8 cellular contexts compared by ENCODE assay signal in the genomic region with DNA sequence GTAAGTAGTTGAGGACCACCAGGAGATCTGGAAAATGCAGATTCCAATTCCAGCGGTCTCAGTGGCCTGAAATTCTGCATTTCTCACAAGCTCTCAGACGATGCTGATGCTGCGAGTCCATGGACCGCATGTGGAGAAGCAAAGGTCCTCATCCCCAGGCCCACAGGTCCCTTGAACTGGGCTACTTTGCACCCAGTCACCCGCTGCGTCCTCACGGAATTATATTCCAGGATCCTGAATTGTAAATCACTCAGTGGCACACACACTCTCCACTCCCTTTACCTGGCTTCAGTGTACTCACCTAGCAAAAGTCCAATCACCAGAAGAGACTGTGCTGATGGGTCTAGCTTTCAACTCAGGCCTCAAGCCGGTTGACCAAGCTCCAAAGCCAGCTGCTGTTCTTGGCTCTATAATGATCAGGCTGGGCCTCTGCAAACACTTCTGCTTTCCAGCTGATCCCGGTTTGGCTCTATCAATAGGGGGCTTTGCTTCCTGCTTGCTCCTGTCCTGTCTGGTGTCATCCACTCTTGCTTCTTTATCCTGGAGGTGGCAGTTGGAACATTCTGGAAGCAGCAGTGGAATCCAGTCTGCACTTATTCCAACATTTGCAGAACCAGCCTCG. TPM values are rescaled to one million over a fixed set of nuclear protein-coding genes. Genes with fewer than 3 reads are reported as not detected.
DNase-seq lines count a peak whose midpoint lies in the region; ATAC-seq, FAIRE-seq and TF ChIP-seq lines count a peak whose summit lies in the region.

No MANE protein-coding gene starts in this region.

- H3K9me3 Mint-ChIP-seq in osteocyte (ENCODE audit: unreplicated experiment), result no peaks in the 10 kb centered on the region

- H2AFZ ChIP-seq in DND-41 (ENCODE audit: low read depth, low read length) (peak overlapping the region; percentile 86), OCI-LY3 (ENCODE audit: low read depth, low read length) (peak overlapping the region; percentile 84; the same call in 1 of the 2 replicates), H1 (ENCODE audit: low read length) (peak overlapping the region; percentile 83)

- no peak; a peak in 1 of 3 replicates for TF ChIP-seq POLR2A in H1 (IDR thresholded peaks at IDR 0.05; ENCODE audit: control extremely low read depth in 1 of 2, low read depth in 2 of 2, low read length in 2 of 2)

- peak overlapping the region; percentile 91 for H2BK120ac ChIP-seq in H1 (replicated peaks; ENCODE audit: low read depth, low read length)

- no peak for TF ChIP-seq CTCF in DND-41 (IDR thresholded peaks at IDR 0.05; ENCODE audit: borderline replicate concordance, extremely low read depth, low read length, poor library complexity, severe bottlenecking)
- TF ChIP-seq CTCF in OCI-LY3 (IDR thresholded peaks at IDR 0.05; ENCODE audit: low read depth, low read length), result no peak
- TF ChIP-seq CTCF in H1 (IDR thresholded peaks at IDR 0.05; ENCODE audit: control extremely low read depth in 1 of 3, insufficient read depth in 1 of 3, low read depth in 1 of 3, low read length in 3 of 3), result no peak
- TF ChIP-seq CTCF in osteocyte (IDR thresholded peaks at IDR 0.05), result no peak

- H3K4me1 ChIP-seq in DND-41 (ENCODE audit: insufficient read depth, low read length) (peaks cover 40% of the 10 kb centered on the region), OCI-LY3 (ENCODE audit: low read length) (peaks cover 20% of the 10 kb centered on the region), H1 (replicated peaks in 1 of 4; ENCODE audit: control insufficient read depth in 3 of 4, insufficient read depth in 4 of 4, low read length in 3 of 4) (peaks cover 6 to 13% (median 8%) of the 10 kb centered on the region in 4 experiments; a peak in 6 of 7 replicates)

- no peaks in the 10 kb centered on the region; the same call in 1 of the 2 replicates for H3K79me1 ChIP-seq in H1 (ENCODE audit: low read depth, low read length)

- H3K27ac Mint-ChIP-seq in osteocyte (ENCODE audit: unreplicated experiment), result peak overlapping the region; percentile 99

- peaks cover 10% of the 10 kb centered on the region for H3K23me2 ChIP-seq in H1 (ENCODE audit: low read depth, low read length)

- no peak overlapping the region for H2BK20ac ChIP-seq in H1 (ENCODE audit: low read length)

- H2BK15ac ChIP-seq in H1 (ENCODE audit: low read length), result peak overlapping the region; percentile 88

- H3K27me3 Mint-ChIP-seq in osteocyte (ENCODE audit: unreplicated experiment), result no peaks in the 10 kb centered on the region

- peak overlapping the region; percentile 64 for H2BK12ac ChIP-seq in H1 (ENCODE audit: low read depth, low read length)

- H3K79me2 ChIP-seq in DND-41 (ENCODE audit: insufficient read depth, low read length) (peaks cover 45% of the 10 kb centered on the region), OCI-LY3 (ENCODE audit: low read length) (peaks cover 48% of the 10 kb centered on the region), H1 (ENCODE audit: control insufficient read depth in 1 of 2, insufficient read depth in 2 of 2, low read length in 2 of 2) (peaks cover 29 to 49% of the 10 kb centered on the region in 2 experiments)

- H3K9me3 ChIP-seq in DND-41 (ENCODE audit: insufficient read depth, low read length, severe bottlenecking) (no peaks in the 10 kb centered on the region), OCI-LY3 (ENCODE audit: insufficient read depth, low read length) (no peaks in the 10 kb centered on the region), H1 (ENCODE audit: insufficient read depth in 2 of 2, low read depth in 1 of 2, low read length in 1 of 2) (no peaks in the 10 kb centered on the region)

- peak overlapping the region; percentile 96 for H3K4ac ChIP-seq in H1 (replicated peaks; ENCODE audit: insufficient read length, low read depth, low read length)

- H2BK5ac ChIP-seq in H1 (ENCODE audit: low read depth, low read length), result peak overlapping the region; percentile 90

- H3K36me3 Mint-ChIP-seq in osteocyte (ENCODE audit: unreplicated experiment), result peaks cover 14% of the 10 kb centered on the region

- H3K36me3 ChIP-seq in DND-41 (ENCODE audit: insufficient read depth, low read length), result peaks cover 35% of the 10 kb centered on the region
- peaks cover 23% of the 10 kb centered on the region for H3K36me3 ChIP-seq in OCI-LY3 (replicated peaks; ENCODE audit: low read depth, low read length)
- H3K36me3 ChIP-seq in H1 (ENCODE audit: control insufficient read depth in 2 of 4, insufficient read depth in 4 of 4, low read length in 3 of 4), result peaks cover 6 to 28% (median 18%) of the 10 kb centered on the region in 4 experiments; a peak in 7 of 8 replicates

- no peak for TF ChIP-seq EP300 in H1 (IDR thresholded peaks at IDR 0.05; ENCODE audit: borderline replicate concordance in 1 of 2, low read depth in 2 of 2, low read length in 2 of 2)

- H4K91ac ChIP-seq in H1 (replicated peaks; ENCODE audit: insufficient read length, low read length), result peak overlapping the region; percentile 99

- ATAC-seq in DND-41 (ENCODE audit: insufficient read depth, low read depth), result no peak
- ATAC-seq in HG02938 (IDR thresholded peaks at IDR 0.05; ENCODE audit: unreplicated experiment), result no peak

- POLR2A ChIA-PET in H1 (lab: Charles Lee; ENCODE audit: partially characterized antibody), result interaction anchor here (0.7 to 4.9 kb wide), 9 partner anchors 7 to 73 kb away, joined by 3 to 65 read pairs (median 7); partner anchors contain the start of genes ICMT and RNF207

- in situ Hi-C loops in G401 (cut with HindIII; ENCODE audit: low sequenced_read_pairs), result no loop called here

- 70% methylated on average over 10 of the region's 10 CpGs; no CpG with 5 or more reads in 1 of the 2 experiments for WGBS in H1 (ENCODE audit: extremely low coverage in 1 of 2, insufficient coverage in 1 of 2, insufficient read length in 1 of 2, insufficient replicate concordance in 2 of 2, low coverage in 1 of 2, low lambda C conversion rate in 2 of 2, missing lambda C conversion rate in 1 of 2), 2 experiments

- H3K56ac ChIP-seq in H1 (replicated peaks; ENCODE audit: insufficient read length, low read depth, low read length), result peak overlapping the region; percentile 87

- H4K8ac ChIP-seq in H1 (ENCODE audit: extremely low read depth, insufficient read depth, low read length), result peak overlapping the region; percentile 97; the same call in 1 of the 2 replicates

- peak overlapping the region; percentile 94 for H4K5ac ChIP-seq in H1 (ENCODE audit: insufficient read length, low read depth, low read length)

- no peak overlapping the region for H3K14ac ChIP-seq in H1 (ENCODE audit: insufficient read length)

- peaks cover 39% of the 10 kb centered on the region for H4K20me1 ChIP-seq in DND-41 (ENCODE audit: insufficient read depth, low read length)
- peaks cover 10% of the 10 kb centered on the region; the same call in 1 of the 2 replicates for H4K20me1 ChIP-seq in OCI-LY3 (ENCODE audit: insufficient read depth, low read length)
- H4K20me1 ChIP-seq in H1 (replicated peaks in 1 of 2; ENCODE audit: control insufficient read depth in 1 of 2, insufficient read depth in 2 of 2, low read length in 2 of 2), result peaks cover 5 to 7% of the 10 kb centered on the region in 2 experiments

- H3K27ac ChIP-seq in DND-41 (ENCODE audit: low read length), result peak overlapping the region; percentile 86
- H3K27ac ChIP-seq in OCI-LY3 (ENCODE audit: low read length), result peak overlapping the region; percentile 77
- peak overlapping the region; percentile 91 for H3K27ac ChIP-seq in H1 (ENCODE audit: low read depth, low read length)

- CTCF ChIA-PET in H1 (lab: Charles Lee; ENCODE audit: partially characterized antibody), result interaction anchor here (0.6 to 17.1 kb wide), 6 partner anchors 10 to 205 kb away, joined by 3 to 353 read pairs (median 3); partner anchors contain the start of genes HES3 and ICMT

- no peaks in the 10 kb centered on the region for H3K27me3 ChIP-seq in DND-41 (ENCODE audit: insufficient read depth, low read length, poor library complexity)
- H3K27me3 ChIP-seq in OCI-LY3 (ENCODE audit: low read depth, low read length), result no peaks in the 10 kb centered on the region
- peaks cover 0 to under 1% (median under 1%) of the 10 kb centered on the region in 4 experiments; a peak in 1 of 7 replicates for H3K27me3 ChIP-seq in H1 (replicated peaks in 1 of 4; ENCODE audit: control insufficient read depth in 3 of 4, extremely low read depth in 1 of 4, insufficient read depth in 3 of 4, low read length in 3 of 4)

- no peak for TF ChIP-seq RAD21 in H1 (IDR thresholded peaks at IDR 0.05 in 1 of 2, conservative IDR thresholded peaks at IDR 0.05 in 1 of 2; ENCODE audit: low read depth in 2 of 2, low read length in 2 of 2)

- H3K4me3 Mint-ChIP-seq in osteocyte (ENCODE audit: unreplicated experiment), result peak overlapping the region; percentile 83

- H3K9ac ChIP-seq in DND-41 (ENCODE audit: low read depth, low read length) (peak overlapping the region; percentile 96), OCI-LY3 (ENCODE audit: low read length) (peak overlapping the region; percentile 87), H1 (replicated peaks in 1 of 4; ENCODE audit: extremely low read depth in 1 of 4, low read depth in 3 of 4, low read length in 3 of 4) (peak overlapping the region in 3 of 4 experiments; percentile 80 to 96 (median 96); a peak in 6 of 7 replicates)

- H3K4me3 ChIP-seq in DND-41 (ENCODE audit: low read depth in 1 of 2, low read length in 2 of 2), result peak overlapping the region; percentile 13 to 77; a peak in 3 of 4 replicates
- peak overlapping the region; percentile 100 for H3K4me3 ChIP-seq in OCI-LY3 (ENCODE audit: low read length)
- peak overlapping the region; percentile 69 to 98 (median 86) for H3K4me3 ChIP-seq in H1 (ENCODE audit: extremely low read depth in 1 of 4, insufficient read depth in 2 of 4, low read depth in 3 of 4, low read length in 4 of 4)

- H3K4me2 ChIP-seq in DND-41 (ENCODE audit: insufficient read depth, low read length) (peak overlapping the region; percentile 67), OCI-LY3 (ENCODE audit: low read length) (peak overlapping the region; percentile 96), H1 (ENCODE audit: insufficient read depth in 1 of 2, low read depth in 2 of 2, low read length in 2 of 2) (peak overlapping the region; percentile 82 to 86)

- no peak overlapping the region for H3K23ac ChIP-seq in H1 (ENCODE audit: insufficient read length)

- H3K18ac ChIP-seq in H1 (ENCODE audit: extremely low read depth, low read length), result peak overlapping the region; percentile 73; the same call in 1 of the 2 replicates

- H2AK5ac ChIP-seq in H1 (ENCODE audit: low read depth, low read length), result peak overlapping the region; percentile 59; the same call in 1 of the 2 replicates

- DNase-seq in DND-41 (no peak), H1 (ENCODE audit: low read depth in 1 of 2, low spot score in 2 of 2) (no peak), osteocyte (ENCODE audit: extremely low spot score, unreplicated experiment) (no peak), G401 (ENCODE audit: low spot score) (no peak), cerebellar nuclear complex (lab: John Stamatoyannopoulos, UW) (no peak), NCI-H1930 (lab: John Stamatoyannopoulos, UW) (no peak)

- H3K4me1 Mint-ChIP-seq in osteocyte (ENCODE audit: unreplicated experiment), result peaks cover 41% of the 10 kb centered on the region

- no peak for FAIRE-seq in H1 (lab: Jason Lieb, UNC)

RNA-seq across cellular contexts. Expression of gene RPL22, which starts 0.9 kb away (rescaled TPM):
- 521 and 545 TPM in 2 replicates for total RNA-seq in H1 (2021; fragmentation: NEBNext Ultra II Directional; extraction: Animal tissue kit (Norgen Biotek cat#: 25700))
- 66.8 and 133 TPM in 2 replicates for polyA plus RNA-seq in H1 (2011; rRNA removed)
- polyA plus RNA-seq in H1 (2011; cell fraction: cytosol; rRNA removed), result 234 TPM
- 28.4 TPM for polyA plus RNA-seq in H1 (2011; cell fraction: nucleus; rRNA removed)
- 870 to 2,565 TPM (median 1,339 TPM) in 4 replicates for polyA plus RNA-seq in H1 (2012, experiment 1 of 2)
- polyA plus RNA-seq in H1 (2012, experiment 2 of 2), result 330 TPM
- polyA plus RNA-seq in H1 (2013, experiment 1 of 2), result 1,194 TPM
- 1,207 TPM for polyA plus RNA-seq in H1 (2013, experiment 2 of 2)
- polyA minus RNA-seq in H1 (2011; rRNA and poly(A)+ RNA removed), result 27.6 and 29.8 TPM in 2 replicates
- polyA minus RNA-seq in H1 (2011; cell fraction: cytosol; rRNA and poly(A)+ RNA removed), result 49.7 TPM
- 47.9 TPM for polyA minus RNA-seq in H1 (2011; cell fraction: nucleus; rRNA and poly(A)+ RNA removed)
- 359 and 373 TPM in 2 replicates for total RNA-seq in osteocyte
- 286 and 296 TPM in 2 replicates for total RNA-seq in G401 (2014; rRNA removed; shearing (Covaris generic))

RNA-seq across cellular contexts. Expression of gene RNF207, which starts 5.6 kb away (rescaled TPM):
- total RNA-seq in H1 (2021; fragmentation: NEBNext Ultra II Directional; extraction: Animal tissue kit (Norgen Biotek cat#: 25700)), result 3.9 and 4.2 TPM in 2 replicates
- polyA plus RNA-seq in H1 (2011; rRNA removed), result 5.4 and 15.9 TPM in 2 replicates
- polyA plus RNA-seq in H1 (2011; cell fraction: cytosol; rRNA removed), result 9.2 TPM
- 47.4 TPM for polyA plus RNA-seq in H1 (2011; cell fraction: nucleus; rRNA removed)
- polyA plus RNA-seq in H1 (2012, experiment 1 of 2), result 2.6 to 5.0 TPM (median 3.8 TPM) in 4 replicates
- polyA plus RNA-seq in H1 (2012, experiment 2 of 2), result 2.8 TPM
- polyA plus RNA-seq in H1 (2013, experiment 1 of 2), result 4.3 TPM
- polyA plus RNA-seq in H1 (2013, experiment 2 of 2), result 3.0 TPM
- polyA minus RNA-seq in H1 (2011; rRNA and poly(A)+ RNA removed), result 4.7 and 6.1 TPM in 2 replicates
- polyA minus RNA-seq in H1 (2011; cell fraction: cytosol; rRNA and poly(A)+ RNA removed), result 5.7 TPM
- polyA minus RNA-seq in H1 (2011; cell fraction: nucleus; rRNA and poly(A)+ RNA removed), result 17.2 TPM
- 12.4 TPM in 2 replicates for total RNA-seq in osteocyte
- total RNA-seq in G401 (2014; rRNA removed; shearing (Covaris generic)), result 0.44 and 5.1 TPM in 2 replicates

RNA-seq across cellular contexts. Expression of gene CHD5, which starts 20.2 kb away (rescaled TPM):
- 0.94 and 1.8 TPM in 2 replicates for total RNA-seq in H1 (2021; fragmentation: NEBNext Ultra II Directional; extraction: Animal tissue kit (Norgen Biotek cat#: 25700))
- polyA plus RNA-seq in H1 (2011; rRNA removed), result 0.42 and 0.58 TPM in 2 replicates
- 0.48 TPM for polyA plus RNA-seq in H1 (2011; cell fraction: cytosol; rRNA removed)
- 3.5 TPM for polyA plus RNA-seq in H1 (2011; cell fraction: nucleus; rRNA removed)
- 0.48 to 1.5 TPM (median 0.97 TPM) in 4 replicates for polyA plus RNA-seq in H1 (2012, experiment 1 of 2)
- polyA plus RNA-seq in H1 (2012, experiment 2 of 2), result 0.43 TPM
- polyA plus RNA-seq in H1 (2013, experiment 1 of 2), result 0.77 TPM
- 0.31 TPM for polyA plus RNA-seq in H1 (2013, experiment 2 of 2)
- polyA minus RNA-seq in H1 (2011; rRNA and poly(A)+ RNA removed), result 0.47 and 0.80 TPM in 2 replicates
- 0.37 TPM for polyA minus RNA-seq in H1 (2011; cell fraction: cytosol; rRNA and poly(A)+ RNA removed)
- 0.90 TPM for polyA minus RNA-seq in H1 (2011; cell fraction: nucleus; rRNA and poly(A)+ RNA removed)
- total RNA-seq in osteocyte, result 0.16 and 0.43 TPM in 2 replicates
- total RNA-seq in G401 (2014; rRNA removed; shearing (Covaris generic)), result 12.0 and 13.5 TPM in 2 replicates

RNA-seq across cellular contexts. Expression of gene ICMT, which starts 35.5 kb away (rescaled TPM):
- 105 and 106 TPM in 2 replicates for total RNA-seq in H1 (2021; fragmentation: NEBNext Ultra II Directional; extraction: Animal tissue kit (Norgen Biotek cat#: 25700))
- polyA plus RNA-seq in H1 (2011; rRNA removed), result 67.4 and 68.4 TPM in 2 replicates
- polyA plus RNA-seq in H1 (2011; cell fraction: cytosol; rRNA removed), result 70.0 TPM
- 53.5 TPM for polyA plus RNA-seq in H1 (2011; cell fraction: nucleus; rRNA removed)
- 72.0 to 85.5 TPM (median 82.2 TPM) in 4 replicates for polyA plus RNA-seq in H1 (2012, experiment 1 of 2)
- polyA plus RNA-seq in H1 (2012, experiment 2 of 2), result 66.0 TPM
- polyA plus RNA-seq in H1 (2013, experiment 1 of 2), result 80.2 TPM
- polyA plus RNA-seq in H1 (2013, experiment 2 of 2), result 101 TPM
- 101 and 111 TPM in 2 replicates for polyA minus RNA-seq in H1 (2011; rRNA and poly(A)+ RNA removed)
- 77.6 TPM for polyA minus RNA-seq in H1 (2011; cell fraction: cytosol; rRNA and poly(A)+ RNA removed)
- 47.2 TPM for polyA minus RNA-seq in H1 (2011; cell fraction: nucleus; rRNA and poly(A)+ RNA removed)
- total RNA-seq in osteocyte, result 74.7 and 81.1 TPM in 2 replicates
- 93.8 and 107 TPM in 2 replicates for total RNA-seq in G401 (2014; rRNA removed; shearing (Covaris generic))

RNA-seq across cellular contexts. Expression of gene HES3, which starts 43.7 kb away (rescaled TPM):
- total RNA-seq in H1 (2021; fragmentation: NEBNext Ultra II Directional; extraction: Animal tissue kit (Norgen Biotek cat#: 25700)), result 54.3 and 67.9 TPM in 2 replicates
- 38.8 and 105 TPM in 2 replicates for polyA plus RNA-seq in H1 (2011; rRNA removed)
- 39.6 TPM for polyA plus RNA-seq in H1 (2011; cell fraction: cytosol; rRNA removed)
- 96.6 TPM for polyA plus RNA-seq in H1 (2011; cell fraction: nucleus; rRNA removed)
- 54.8 to 62.4 TPM (median 58.8 TPM) in 4 replicates for polyA plus RNA-seq in H1 (2012, experiment 1 of 2)
- 66.2 TPM for polyA plus RNA-seq in H1 (2012, experiment 2 of 2)
- 28.3 TPM for polyA plus RNA-seq in H1 (2013, experiment 1 of 2)
- 27.2 TPM for polyA plus RNA-seq in H1 (2013, experiment 2 of 2)
- polyA minus RNA-seq in H1 (2011; rRNA and poly(A)+ RNA removed), result 4.3 and 6.6 TPM in 2 replicates
- polyA minus RNA-seq in H1 (2011; cell fraction: cytosol; rRNA and poly(A)+ RNA removed), result 51.3 TPM
- polyA minus RNA-seq in H1 (2011; cell fraction: nucleus; rRNA and poly(A)+ RNA removed), result 55.7 TPM
- total RNA-seq in osteocyte, result not detected in 2 replicates
- not detected in 2 replicates for total RNA-seq in G401 (2014; rRNA removed; shearing (Covaris generic))

Comparison
In these comparisons a context has a peak if more than half of its experiments do, and no peak if none do; other contexts are left out.
1. H3K4me3 ChIP-seq: peak in every context shown above with its lines; median percentile 100 in OCI-LY3; 86 in H1; 45 in DND-41.